31 cellular contexts compared by ENCODE assay signal in the genomic region with DNA sequence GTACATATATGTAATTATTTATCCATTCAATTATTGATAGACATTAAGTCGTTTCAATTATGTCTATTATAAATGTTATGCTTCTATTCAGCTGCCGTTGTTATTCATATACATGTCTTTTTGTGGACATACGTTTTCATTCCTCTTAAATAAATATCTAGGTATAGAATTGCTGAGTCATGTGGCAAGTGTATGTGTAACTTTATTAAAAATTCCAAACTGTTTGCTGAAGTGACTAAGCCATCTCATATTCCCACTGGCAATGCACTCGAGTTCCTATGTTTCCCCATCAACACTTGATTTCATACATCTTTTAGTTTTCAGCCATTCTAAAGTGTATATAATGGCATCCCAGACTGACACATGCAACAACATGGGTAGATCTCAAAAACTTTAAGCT.
"Had no signal": no experiment of that assay in that cellular context is flagged by ENCODE, and none has a peak within 500 bp of the region (broad histone marks: within the 10 kb centered on the region; RNA-seq: fewer than 3 reads in every experiment).

No MANE protein-coding gene starts in this region.

- ATAC-seq: activated naive CD4-positive, alpha-beta T cell treated with anti-CD3 and anti-CD28 coated beads, Interleukin-2, amount 50 U/mL, for 72 hours; activated T-cell treated with anti-CD3 and anti-CD28 coated beads, Interleukin-2, amount 50 U/mL, for 4 hours; body of pancreas; SK-N-SH treated with all-trans-retinoic acid at 6 μM for 48 hours had no signal

- H3K27me3 Mint-ChIP-seq: activated B cell treated with CpG ODN at 0.5 μM for 24 hours; activated CD4-positive, alpha-beta memory T cell treated with anti-CD3 and anti-CD28 coated beads for 36 hours had no signal

- H3K9me3 Mint-ChIP-seq: activated T-cell treated with anti-CD3 and anti-CD28 coated beads, Interleukin-2, amount 50 U/mL, for 4 hours; activated T-helper 1 cell treated with anti-CD3 and anti-CD28 coated beads, Interleukin-12 subunit alpha, Interleukin-12 subunit beta, Interleukin-2, Interleukin-4 antibody, amounts not matched to agents 30 ng/mL and 10 ng/mL and 1 ng/mL, durations not matched to agents 14 hours and 24 hours and 36 hours had no signal

- H3K36me3 ChIP-seq: adrenal gland, Peyer's patch had no signal

- H3K36me3 Mint-ChIP-seq: activated CD4-positive, alpha-beta memory T cell treated with anti-CD3 and anti-CD28 coated beads for 36 hours; activated naive CD4-positive, alpha-beta T cell treated with anti-CD3 and anti-CD28 coated beads, Interleukin-2, amount 50 U/mL, for 72 hours had no signal

- H3K4me3 ChIP-seq: adrenal gland, body of pancreas, Peyer's patch had no signal

- H3K27ac Mint-ChIP-seq: activated B cell treated with CpG ODN at 0.5 μM for 24 hours; activated CD4-positive, alpha-beta memory T cell treated with anti-CD3 and anti-CD28 coated beads for 36 hours; activated naive CD4-positive, alpha-beta T cell treated with anti-CD3 and anti-CD28 coated beads for 36 hours; activated naive CD4-positive, alpha-beta T cell treated with anti-CD3 and anti-CD28 coated beads, Interleukin-2, amount 50 U/mL, for 72 hours; activated T-helper 1 cell treated with anti-CD3 and anti-CD28 coated beads, Interleukin-12 subunit alpha, Interleukin-12 subunit beta, Interleukin-2, Interleukin-4 antibody, amounts not matched to agents 30 ng/mL and 10 ng/mL and 1 ng/mL, durations not matched to agents 14 hours and 24 hours and 36 hours had no signal

- H3K4me1 ChIP-seq: adrenal gland, body of pancreas, Peyer's patch had no signal

- H3K27me3 ChIP-seq: adrenal gland, body of pancreas, Peyer's patch had no signal

- H3K4me3 Mint-ChIP-seq: activated B cell treated with CpG ODN at 0.5 μM for 24 hours; activated CD4-positive, alpha-beta memory T cell treated with anti-CD3 and anti-CD28 coated beads for 36 hours; activated naive CD4-positive, alpha-beta T cell treated with anti-CD3 and anti-CD28 coated beads for 36 hours; activated T-cell treated with anti-CD3 and anti-CD28 coated beads, Interleukin-2, amount 50 U/mL, for 4 hours; activated T-helper 1 cell treated with anti-CD3 and anti-CD28 coated beads, Interleukin-12 subunit alpha, Interleukin-12 subunit beta, Interleukin-2, Interleukin-4 antibody, amounts not matched to agents 30 ng/mL and 10 ng/mL and 1 ng/mL, durations not matched to agents 14 hours and 24 hours and 36 hours had no signal

- DNase-seq: activated B cell treated with CpG ODN at 0.5 μM for 24 hours; activated CD4-positive, alpha-beta memory T cell treated with anti-CD3 and anti-CD28 coated beads for 36 hours; activated CD4-positive, alpha-beta T cell treated with anti-CD3 and anti-CD28 coated beads for 4 hours; activated CD4-positive, alpha-beta T cell treated with anti-CD3 and anti-CD28 coated beads, Interleukin-2, amount 50 U/mL, for 1 hour; activated CD4-positive, CD25-positive, alpha-beta regulatory T cell treated with anti-CD3 and anti-CD28 coated beads, Interleukin-2, amount 50 U/mL, for 72 hours; activated CD8-positive, alpha-beta memory T cell treated with anti-CD3 and anti-CD28 coated beads, Interleukin-2, amount 50 U/mL, for 4 hours; activated gamma-delta T cell treated with Interleukin-2 at 50 U/mL for 16 hours; activated naive CD4-positive, alpha-beta T cell treated with anti-CD3 and anti-CD28 coated beads for 36 hours; activated T-cell treated with anti-CD3 and anti-CD28 coated beads for 4 hours; activated T-cell treated with anti-CD3 and anti-CD28 coated beads, Interleukin-2, amount 50 U/mL, for 4 hours; adrenal gland; body of pancreas; central memory CD4-positive, alpha-beta T cell; NCI-H1105; NCI-H1436; NCI-H1694; NCI-H1930; NCI-H2081 treated with DMSO at 0.1 percent for 48 hours; NCI-H226; NCI-H446 treated with DMSO at 0.1 percent for 48 hours; NCI-H524 treated with DMSO at 0.1 percent for 48 hours; Peyer's patch; RPMI8226; SHP77 treated with DMSO at 0.1 percent for 48 hours; T-helper 1 cell; T-helper 2 cell; T-helper 9 cell had no signal

- H3K4me1 Mint-ChIP-seq: activated B cell treated with CpG ODN at 0.5 μM for 24 hours had no signal

- H3K9me3 ChIP-seq: adrenal gland, body of pancreas, Peyer's patch had no signal

- H3K27ac ChIP-seq: adrenal gland, body of pancreas, Peyer's patch, VCaP had no signal
